Comparison of ENCODE assay signal across 8 cellular contexts in genomic region chr9:128341435-128341849, GRCh38. TPM values are rescaled to one million over a fixed set of nuclear protein-coding genes. Genes with fewer than 3 reads are reported as not detected.
A peak's percentile ranks its signal among the peaks of the same experiment; 100 is the strongest.
DNase-seq lines count a peak whose midpoint lies in the region; ATAC-seq lines count a peak whose summit lies in the region.

No MANE protein-coding gene starts in this region.

- ATAC-seq in GM21529 (IDR thresholded peaks at IDR 0.05; ENCODE audit: unreplicated experiment) (peak; percentile 43), left colon (peak; percentile 65), HG03045 (IDR thresholded peaks at IDR 0.05; ENCODE audit: unreplicated experiment) (no peak)

- peak; percentile 84 for DNase-seq in AG20443 (ENCODE audit: low spot score)
- peak; percentile 64 for DNase-seq in NCI-H2171 (lab: John Stamatoyannopoulos, UW)
- DNase-seq in activated CD4-positive, CD25-positive, alpha-beta regulatory T cell (lab: John Stamatoyannopoulos, UW), result peak; percentile 29 to 50 (median 38)
- peak; percentile 81 for DNase-seq in cerebellar cortex (ENCODE audit: low spot score)
- peak; percentile 81 to 82 for DNase-seq in left colon
- peak; percentile 63 to 65 for DNase-seq in stimulated activated CD4-positive, alpha-beta T cell treated with anti-CD3 and anti-CD28 coated beads, Interleukin-2, amount 100 ng/mL, for 48 hours

- intact Hi-C loops in left colon (cut with DNase I, micrococcal nuclease), result no loop called here

RNA-seq across cellular contexts. Expression of gene SLC27A4, which starts 1.1 kb away (rescaled TPM):
- total RNA-seq in left colon, result 10 to 100 TPM; 46.0 to 58.2 TPM

RNA-seq across cellular contexts. Expression of gene COQ4, which starts 18.8 kb away (rescaled TPM):
- total RNA-seq in left colon, result 10 to 100 TPM; 51.1 to 64.4 TPM

RNA-seq across cellular contexts. Expression of gene TRUB2, which starts 19.2 kb away (rescaled TPM):
- total RNA-seq in left colon, result 10 to 100 TPM; 22.5 to 28.7 TPM

RNA-seq across cellular contexts. Expression of gene URM1, which starts 29.7 kb away (rescaled TPM):
- 10 to 100 TPM; 50.9 to 69.3 TPM for total RNA-seq in left colon
